In genomic region chr15:73754461-73754860, GRCh38 we compare ENCODE assay signal across 1 cellular context.
TF ChIP-seq lines count a peak whose summit lies in the region.

No MANE protein-coding gene starts in this region.

TF ChIP-seq in K562, 482 proteins besides CTCF, POLR2A, EP300 and RAD21 (continued from another document):
- TF ChIP-seq, protein P1, sequence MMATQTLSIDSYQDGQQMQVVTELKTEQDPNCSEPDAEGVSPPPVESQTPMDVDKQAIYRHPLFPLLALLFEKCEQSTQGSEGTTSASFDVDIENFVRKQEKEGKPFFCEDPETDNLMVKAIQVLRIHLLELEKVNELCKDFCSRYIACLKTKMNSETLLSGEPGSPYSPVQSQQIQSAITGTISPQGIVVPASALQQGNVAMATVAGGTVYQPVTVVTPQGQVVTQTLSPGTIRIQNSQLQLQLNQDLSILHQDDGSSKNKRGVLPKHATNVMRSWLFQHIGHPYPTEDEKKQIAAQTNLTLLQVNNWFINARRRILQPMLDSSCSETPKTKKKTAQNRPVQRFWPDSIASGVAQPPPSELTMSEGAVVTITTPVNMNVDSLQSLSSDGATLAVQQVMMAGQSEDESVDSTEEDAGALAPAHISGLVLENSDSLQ (IDR thresholded peaks at IDR 0.05) = no peak
- TF ChIP-seq ARID3B (CRISPR knock-in tag; IDR thresholded peaks at IDR 0.05; ENCODE audit: borderline replicate concordance) (no peak), RFX7 (CRISPR knock-in tag; IDR thresholded peaks at IDR 0.05) (no peak), FOXA1 (IDR thresholded peaks at IDR 0.05; ENCODE audit: borderline replicate concordance) (no peak), TRIM24 (IDR thresholded peaks at IDR 0.05) (no peak)
